ENCODE assay signal across 31 cellular contexts in genomic region chr6:147691436-147691835, GRCh38.
"Had no signal": no experiment of that assay in that cellular context is flagged by ENCODE, and none has a peak within 500 bp of the region (broad histone marks: within the 10 kb centered on the region; RNA-seq: fewer than 3 reads in every experiment).

No MANE protein-coding gene starts in this region.

- H3K36me3 ChIP-seq: adrenal gland, esophagus muscularis mucosa, WERI-Rb-1 had no signal

- H3K9me3 ChIP-seq: adrenal gland, body of pancreas, esophagus muscularis mucosa had no signal

- H3K36me3 Mint-ChIP-seq: activated naive CD8-positive, alpha-beta T cell had no signal

- H3K4me1 ChIP-seq: adrenal gland, body of pancreas, esophagus muscularis mucosa had no signal

- H3K27ac ChIP-seq: adrenal gland, body of pancreas, esophagus muscularis mucosa, WERI-Rb-1 had no signal

- H3K4me1 Mint-ChIP-seq: activated B cell treated with CpG ODN at 0.5 μM for 24 hours; activated naive CD8-positive, alpha-beta T cell treated with anti-CD3 and anti-CD28 coated beads, Interleukin-2, amount 50 U/mL, for 24 hours; activated T-helper 17 cell treated with anti-CD3 and anti-CD28 coated beads, Interleukin-2, amount 50 U/mL, for 72 hours; T-helper 17 cell had no signal

- H3K27ac Mint-ChIP-seq: activated B cell treated with CpG ODN at 0.5 μM for 24 hours; activated CD8-positive, alpha-beta T cell treated with anti-CD3 and anti-CD28 coated beads for 36 hours; activated naive CD8-positive, alpha-beta T cell; activated naive CD8-positive, alpha-beta T cell treated with anti-CD3 and anti-CD28 coated beads, Interleukin-2, amount 50 U/mL, for 24 hours; activated T-helper 17 cell treated with anti-CD3 and anti-CD28 coated beads, Interleukin-2, amount 50 U/mL, for 72 hours; effector memory CD8-positive, alpha-beta T cell; T-helper 17 cell; T-helper 2 cell treated with Interferon-gamma antibody and Interleukin-4, amounts not matched to agents 5 μg/mL and 100 μg/mL, for 36 hours had no signal

- H3K4me3 ChIP-seq: adrenal gland, body of pancreas, esophagus muscularis mucosa had no signal

- DNase-seq: activated B cell treated with CpG ODN at 0.5 μM for 24 hours; activated CD4-positive, alpha-beta T cell treated with anti-CD3 and anti-CD28 coated beads for 48 hours; activated CD4-positive, alpha-beta T cell treated with anti-CD3 and anti-CD28 coated beads, Interleukin-2, amount 50 U/mL, for 1 hour; activated CD4-positive, alpha-beta T cell treated with anti-CD3 and anti-CD28 coated beads, Interleukin-2, amount 50 U/mL, for 48 hours; activated CD8-positive, alpha-beta memory T cell treated with anti-CD3 and anti-CD28 coated beads for 24 hours; activated CD8-positive, alpha-beta T cell treated with anti-CD3 and anti-CD28 coated beads for 36 hours; activated effector memory CD4-positive, alpha-beta T cell treated with Interleukin-2 at 50 U/mL for 16 hours; activated gamma-delta T cell treated with Interleukin-2 at 50 U/mL for 16 hours; activated naive CD4-positive, alpha-beta T cell treated with anti-CD3 and anti-CD28 coated beads, Interleukin-2, amount 50 U/mL, for 16 hours; activated naive CD4-positive, alpha-beta T cell treated with Interleukin-2 at 50 U/mL for 16 hours; activated naive CD8-positive, alpha-beta T cell treated with anti-CD3 and anti-CD28 coated beads, Interleukin-2, amount 50 U/mL, for 24 hours; activated T-cell treated with anti-CD3 and anti-CD28 coated beads, Interleukin-2, amount 50 U/mL, for 4 hours; adrenal gland; amygdala; aorta; body of pancreas; caudate nucleus; cortex of kidney; dermis blood vessel endothelial cell; effector CD4-positive, alpha-beta T cell; effector memory CD8-positive, alpha-beta T cell; erythroblast; T-helper 1 cell; T-helper 17 cell; T1000; WERI-Rb-1 had no signal

- H3K27me3 Mint-ChIP-seq: activated B cell treated with CpG ODN at 0.5 μM for 24 hours; activated CD8-positive, alpha-beta T cell treated with anti-CD3 and anti-CD28 coated beads for 36 hours; effector memory CD8-positive, alpha-beta T cell; T-helper 17 cell had no signal

- H3K27me3 ChIP-seq: adrenal gland, body of pancreas, esophagus muscularis mucosa had no signal

- H3K9me3 Mint-ChIP-seq: activated B cell treated with CpG ODN at 0.5 μM for 24 hours; activated CD8-positive, alpha-beta T cell treated with anti-CD3 and anti-CD28 coated beads for 36 hours; activated naive CD8-positive, alpha-beta T cell treated with anti-CD3 and anti-CD28 coated beads, Interleukin-2, amount 50 U/mL, for 24 hours; activated T-cell treated with anti-CD3 and anti-CD28 coated beads, Interleukin-2, amount 50 U/mL, for 4 hours; activated T-helper 17 cell treated with anti-CD3 and anti-CD28 coated beads, Interleukin-2, amount 50 U/mL, for 72 hours; effector memory CD8-positive, alpha-beta T cell; T-helper 2 cell treated with Interferon-gamma antibody and Interleukin-4, amounts not matched to agents 5 μg/mL and 100 μg/mL, for 36 hours had no signal

- H3K4me3 Mint-ChIP-seq: activated B cell treated with CpG ODN at 0.5 μM for 24 hours; activated CD8-positive, alpha-beta T cell treated with anti-CD3 and anti-CD28 coated beads for 36 hours; activated naive CD8-positive, alpha-beta T cell; activated naive CD8-positive, alpha-beta T cell treated with anti-CD3 and anti-CD28 coated beads, Interleukin-2, amount 50 U/mL, for 24 hours; activated T-cell treated with anti-CD3 and anti-CD28 coated beads, Interleukin-2, amount 50 U/mL, for 4 hours; activated T-helper 17 cell treated with anti-CD3 and anti-CD28 coated beads, Interleukin-2, amount 50 U/mL, for 72 hours; effector memory CD8-positive, alpha-beta T cell; T-helper 17 cell; T-helper 2 cell treated with Interferon-gamma antibody and Interleukin-4, amounts not matched to agents 5 μg/mL and 100 μg/mL, for 36 hours had no signal

- ATAC-seq: activated CD4-positive, CD25-positive, alpha-beta regulatory T cell treated with anti-CD3 and anti-CD28 coated beads, Interleukin-2, amount 50 U/mL, for 24 hours; activated CD8-positive, alpha-beta T cell treated with anti-CD3 and anti-CD28 coated beads for 36 hours; activated naive CD8-positive, alpha-beta T cell treated with anti-CD3 and anti-CD28 coated beads, Interleukin-2, amount 50 U/mL, for 24 hours; activated T-cell treated with anti-CD3 and anti-CD28 coated beads, Interleukin-2, amount 50 U/mL, for 4 hours; activated T-helper 17 cell treated with anti-CD3 and anti-CD28 coated beads, Interleukin-2, amount 50 U/mL, for 72 hours; body of pancreas; effector memory CD8-positive, alpha-beta T cell; T-helper 17 cell had no signal
